8 cellular contexts compared by ENCODE assay signal in the genomic region with DNA sequence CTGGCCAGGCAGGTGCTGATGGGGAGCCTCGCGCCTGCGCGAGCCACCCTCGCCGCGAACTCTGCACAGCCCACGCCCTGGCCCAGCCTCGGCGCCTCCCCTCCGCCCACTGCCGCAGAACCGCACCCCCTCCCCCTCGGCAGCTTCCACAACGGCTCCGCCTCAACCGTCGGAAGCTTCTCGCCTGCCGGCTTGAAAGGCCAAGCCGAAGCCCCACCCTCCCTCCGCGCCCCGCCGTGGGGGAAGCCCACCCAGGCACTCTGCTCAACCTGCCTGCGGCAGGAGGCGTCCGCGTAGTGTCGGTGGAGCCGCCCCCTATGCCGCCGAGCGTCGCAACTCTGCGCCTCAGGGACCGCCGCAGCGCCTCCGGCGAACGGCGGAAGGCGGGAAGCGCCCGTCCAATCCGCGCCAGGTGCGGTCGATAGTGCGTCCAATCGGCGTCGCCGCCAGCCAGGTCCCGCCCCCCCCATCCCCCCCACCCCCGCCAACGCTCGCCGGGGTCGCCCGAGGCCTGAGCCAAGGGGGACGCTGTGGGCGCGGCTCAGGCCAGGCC. TPM values are rescaled to one million over a fixed set of nuclear protein-coding genes. Genes with fewer than 3 reads are reported as not detected.
A peak's percentile ranks its signal among the peaks of the same experiment; 100 is the strongest.
DNase-seq lines count a peak whose midpoint lies in the region; ATAC-seq and TF ChIP-seq lines count a peak whose summit lies in the region.

Gene SYCP2 (minus strand): TSS at position 342 of the 553 bp plus-strand sequence. CDS start 11,224 bp downstream, outside the sequence.

- H3K27ac Mint-ChIP-seq in progenitor cell of endocrine pancreas = peak within 1 kb of the TSS; percentile 49

- peaks cover 7% of the 10 kb centered on the region for H3K36me3 Mint-ChIP-seq in progenitor cell of endocrine pancreas (ENCODE audit: insufficient read depth)

- peaks cover 14% of the 10 kb centered on the region for H3K27me3 Mint-ChIP-seq in progenitor cell of endocrine pancreas

- DNase-seq in NCI-H510A (lab: John Stamatoyannopoulos, UW) (peak; percentile 34), activated gamma-delta T cell treated with Interleukin-2 at 50 U/mL for 16 hours (peak; percentile 61), head of caudate nucleus (peak in 40 of 42 donors; percentile 28 to 81 (median 63)), progenitor cell of endocrine pancreas (ENCODE audit: low spot score, unreplicated experiment) (no peak), cerebellar nuclear complex (lab: John Stamatoyannopoulos, UW) (no peak)

- H3K9me3 Mint-ChIP-seq in progenitor cell of endocrine pancreas (ENCODE audit: low read depth) = peaks cover 3% of the 10 kb centered on the region

- intact Hi-C loops in head of caudate nucleus (cut with DNase I) = loop anchor here (10.0 kb wide), 1 partner anchor 149 kb away; no protein-coding TSS in a partner anchor

- peak within 1 kb of the TSS; percentile 67 for H3K4me3 Mint-ChIP-seq in progenitor cell of endocrine pancreas (ENCODE audit: low read depth)

- peaks cover 25% of the 10 kb centered on the region for H3K4me1 Mint-ChIP-seq in progenitor cell of endocrine pancreas (ENCODE audit: low read depth)

- ATAC-seq in GM19025 (IDR thresholded peaks at IDR 0.05; ENCODE audit: low read depth, unreplicated experiment) (peak; percentile 46), GM18517 (IDR thresholded peaks at IDR 0.05; ENCODE audit: unreplicated experiment) (no peak), GM19351 (IDR thresholded peaks at IDR 0.05; ENCODE audit: unreplicated experiment) (no peak)

- TF ChIP-seq CTCF in progenitor cell of endocrine pancreas (IDR thresholded peaks at IDR 0.05; ENCODE audit: unreplicated experiment) = no peak

RNA-seq across cellular contexts. Expression of gene SYCP2, which starts in this region (rescaled TPM):
- 1.4 and 2.2 TPM in 2 replicates for total RNA-seq in progenitor cell of endocrine pancreas

Comparison
In these comparisons a context has a peak if more than half of its experiments do, and no peak if none do; other contexts are left out.
1. DNase-seq: peak in NCI-H510A (single experiment), activated gamma-delta T cell treated with Interleukin-2 at 50 U/mL for 16 hours (single experiment) and head of caudate nucleus (40 of 42); none in progenitor cell of endocrine pancreas (single experiment) and cerebellar nuclear complex (0 of 2).